8 cellular contexts compared by ENCODE assay signal in genomic region chr9:94374176-94375056, GRCh38. TPM values are rescaled to one million over a fixed set of nuclear protein-coding genes. Genes with fewer than 3 reads are reported as not detected.
DNase-seq lines count a peak whose midpoint lies in the region; FAIRE-seq and TF ChIP-seq lines count a peak whose summit lies in the region.
"Not testable (repeated sequence)": the region's sequence is repeated elsewhere in the genome, so short reads cannot be mapped to it uniquely, and the experiment has no call there.

No MANE protein-coding gene starts in this region.

- H3K9ac ChIP-seq in subcutaneous abdominal adipose tissue (ENCODE audit: low read length in 5 of 5), result peak overlapping the region in 1 of 5 donors; percentile 52

- not testable (repeated sequence) for H3K4me1 ChIP-seq in SJCRH30; subcutaneous abdominal adipose tissue (ENCODE audit: control insufficient read depth in 5 of 5, insufficient read depth in 5 of 5, low read length in 5 of 5)
- peaks cover 8 to 11% of the 10 kb centered on the region in 2 experiments for H3K4me1 ChIP-seq in neutrophil (ENCODE audit: control insufficient read depth in 1 of 2, insufficient read depth in 1 of 2, low read depth in 1 of 2, low read length in 1 of 2)

- FAIRE-seq in frontal cortex (lab: Jason Lieb, UNC), result not testable (repeated sequence)

- H3K27ac Mint-ChIP-seq in HFFc6, result peak overlapping the region; percentile 75

- H3K9me3 Mint-ChIP-seq in HFFc6, result not testable (repeated sequence)

- not testable (repeated sequence) for H3K27me3 ChIP-seq in GM06990 (replicated peaks; ENCODE audit: control insufficient read depth, insufficient read depth, low read length); SJCRH30; neutrophil; subcutaneous abdominal adipose tissue (ENCODE audit: control insufficient read depth in 5 of 5, insufficient read depth in 4 of 5, low read length in 5 of 5)

- DNase-seq in GM06990 (ENCODE audit: extremely low read depth, insufficient read length) (peak; percentile 94), HFFc6 (peak; percentile 86), MV-4-11 (lab: John Stamatoyannopoulos, UW) (peak; percentile 87), SJCRH30 (peak; percentile 92 to 93), frontal cortex (ENCODE audit: low spot score in 2 of 2) (peak; percentile 85 to 90)
- DNase-seq in activated naive CD4-positive, alpha-beta T cell (lab: John Stamatoyannopoulos, UW), result peak; percentile 58 to 82 (median 66)

- H3K4me3 ChIP-seq in GM06990 (replicated peaks; ENCODE audit: low read depth, low read length) (peak overlapping the region; percentile 63), SJCRH30 (peak overlapping the region; percentile 74), neutrophil (ENCODE audit: low read depth in 1 of 2, low read length in 1 of 2) (peak overlapping the region; percentile 54 to 65), subcutaneous abdominal adipose tissue (ENCODE audit: low read depth in 1 of 5, low read length in 5 of 5) (peak overlapping the region; percentile 54 to 69 (median 65))

- not testable (repeated sequence) for H3K36me3 ChIP-seq in GM06990 (ENCODE audit: control insufficient read depth, insufficient read depth, low read length); SJCRH30; neutrophil; subcutaneous abdominal adipose tissue (ENCODE audit: control insufficient read depth in 5 of 5, insufficient read depth in 5 of 5, low read length in 5 of 5)

- not testable (repeated sequence) for H3K36me3 Mint-ChIP-seq in HFFc6 (ENCODE audit: low read depth)

- H3K4me1 Mint-ChIP-seq in HFFc6 (ENCODE audit: low read depth), result not testable (repeated sequence)

- not testable (repeated sequence) for H3K27me3 Mint-ChIP-seq in HFFc6 (ENCODE audit: insufficient read depth)

- H3K27ac ChIP-seq in SJCRH30 (peak overlapping the region; percentile 27; the same call in 1 of the 2 replicates), neutrophil (peak overlapping the region; percentile 77)
- H3K27ac ChIP-seq in subcutaneous abdominal adipose tissue (ENCODE audit: low read depth, low read length), result not testable (repeated sequence)

- H3K4me3 Mint-ChIP-seq in HFFc6, result peak overlapping the region; percentile 88

- not testable (repeated sequence) for H3K9me3 ChIP-seq in SJCRH30 (replicated peaks); neutrophil; subcutaneous abdominal adipose tissue (ENCODE audit: control insufficient read depth in 5 of 5, low read length in 5 of 5)

- TF ChIP-seq CTCF in GM06990 (IDR thresholded peaks at IDR 0.05; ENCODE audit: insufficient read depth, low read length, poor library complexity, severe bottlenecking); HFFc6 (IDR thresholded peaks at IDR 0.05): not testable (repeated sequence)
- TF ChIP-seq CTCF in neutrophil (IDR thresholded peaks at IDR 0.05), result peak; percentile 11

RNA-seq across cellular contexts. Expression of gene NUTM2F, which starts 46.0 kb away (rescaled TPM):
- total RNA-seq in HFFc6 (2021; fragmentation: NEBNext Ultra II Directional; extraction: Animal tissue kit (Norgen Biotek cat#: 25700)), result not detected
- total RNA-seq in SJCRH30 (2014; rRNA removed; shearing (Covaris generic)), result not detected in 2 replicates
- not detected for total RNA-seq in frontal cortex
